In genomic region chr7:101169110-101169837, GRCh38 we compare ENCODE assay signal across 1 cellular context.
TF ChIP-seq lines count a peak whose summit lies in the region.

No MANE protein-coding gene starts in this region.

TF ChIP-seq in HEK293, 187 proteins besides CTCF, POLR2A, EP300 and RAD21 (continues in another document):
- TF ChIP-seq ZNF398 (tag by site-specific recombination; IDR thresholded peaks at IDR 0.05) (peak; percentile 84), ZNF596 (tag by site-specific recombination; IDR thresholded peaks at IDR 0.05) (no peak), ZFP69B (tag by site-specific recombination; IDR thresholded peaks at IDR 0.05) (peak; percentile 60), ZNF2 (tag by site-specific recombination; IDR thresholded peaks at IDR 0.05) (no peak; the same call in 1 of the 2 replicates), ZNF341 (tag by site-specific recombination; IDR thresholded peaks at IDR 0.05; ENCODE audit: low read depth) (no peak), ZNF837 (tag by site-specific recombination; IDR thresholded peaks at IDR 0.05) (no peak), BCL11A (tag by site-specific recombination; IDR thresholded peaks at IDR 0.05; ENCODE audit: low read depth) (0 out of 2 replicates have a peak, but pooled peaks have one; percentile 53), FEZF1 (tag by site-specific recombination; IDR thresholded peaks at IDR 0.05) (no peak), ZNF501 (tag by site-specific recombination; IDR thresholded peaks at IDR 0.05) (no peak; the same call in none of the 2 replicates), KLF9 (tag by site-specific recombination; IDR thresholded peaks at IDR 0.05; ENCODE audit: low read depth) (peak; percentile 93), ZNF423 (tag by site-specific recombination; IDR thresholded peaks at IDR 0.05) (no peak), PATZ1 (tag by site-specific recombination; IDR thresholded peaks at IDR 0.05) (peak; percentile 86), GLIS1 (tag by site-specific recombination; IDR thresholded peaks at IDR 0.05) (peak; percentile 9; the same call in 1 of the 2 replicates), ZNF660 (tag by site-specific recombination; IDR thresholded peaks at IDR 0.05) (no peak), ZNF239 (tag by site-specific recombination; IDR thresholded peaks at IDR 0.05) (0 out of 2 replicates have a peak, but pooled peaks have one; percentile 24), GLI2 (tag by site-specific recombination; IDR thresholded peaks at IDR 0.05; ENCODE audit: borderline replicate concordance, low read depth) (no peak), ZSCAN23 (tag by site-specific recombination; IDR thresholded peaks at IDR 0.05) (peak; percentile 84), ZNF112 (tag by site-specific recombination; IDR thresholded peaks at IDR 0.05) (no peak), GFI1B (tag by site-specific recombination; IDR thresholded peaks at IDR 0.05) (peak; percentile 12; the same call in 1 of the 2 replicates), ZNF391 (tag by site-specific recombination; IDR thresholded peaks at IDR 0.05; ENCODE audit: borderline replicate concordance, low read depth) (peak; percentile 64; the same call in 1 of the 2 replicates), PRDM2 (tag by site-specific recombination; IDR thresholded peaks at IDR 0.05; ENCODE audit: borderline replicate concordance) (no peak), ZNF664 (tag by site-specific recombination; IDR thresholded peaks at IDR 0.05) (no peak), ZNF704 (tag by site-specific recombination; IDR thresholded peaks at IDR 0.05) (no peak), ZNF488 (tag by site-specific recombination; IDR thresholded peaks at IDR 0.05) (0 out of 2 replicates have a peak, but pooled peaks have one; percentile 54), WT1 (tag by site-specific recombination; IDR thresholded peaks at IDR 0.05) (no peak), ZBTB17 (tag by site-specific recombination; IDR thresholded peaks at IDR 0.05) (peak; percentile 62), EGR2 (tag by site-specific recombination; IDR thresholded peaks at IDR 0.05; ENCODE audit: low read depth) (peak; percentile 93), ZNF174 (tag by site-specific recombination; IDR thresholded peaks at IDR 0.05) (no peak), ZNF48 (tag by site-specific recombination; IDR thresholded peaks at IDR 0.05) (peak; percentile 87; the same call in 1 of the 2 replicates), ZNF843 (tag by site-specific recombination; IDR thresholded peaks at IDR 0.05) (peak; percentile 25; the same call in 1 of the 2 replicates), ZNF558 (tag by site-specific recombination; IDR thresholded peaks at IDR 0.05) (no peak), ZNF169 (tag by site-specific recombination; IDR thresholded peaks at IDR 0.05) (peak; percentile 67; the same call in 1 of the 2 replicates), GLI4 (tag by site-specific recombination; IDR thresholded peaks at IDR 0.05) (peak; percentile 59; the same call in 1 of the 2 replicates), ZNF600 (tag by site-specific recombination; IDR thresholded peaks at IDR 0.05) (no peak), ZNF529 (tag by site-specific recombination; IDR thresholded peaks at IDR 0.05; ENCODE audit: insufficient replicate concordance) (no peak), ZNF626 (tag by site-specific recombination; IDR thresholded peaks at IDR 0.05) (no peak), TCF7L2 (IDR thresholded peaks at IDR 0.05; ENCODE audit: borderline replicate concordance, low read depth, low read length) (no peak), ZNF223 (tag by site-specific recombination; IDR thresholded peaks at IDR 0.05) (no peak), ZSCAN4 (tag by site-specific recombination; IDR thresholded peaks at IDR 0.05) (peak; percentile 91), KLF8 (tag by site-specific recombination; IDR thresholded peaks at IDR 0.05) (peak; percentile 91), KLF1 (tag by site-specific recombination; IDR thresholded peaks at IDR 0.05) (peak; percentile 83), ZNF366 (tag by site-specific recombination; conservative IDR thresholded peaks at IDR 0.05) (peak; percentile 92), ZNF274 (IDR thresholded peaks at IDR 0.05; ENCODE audit: low read length) (no peak), ZNF274 (tag by site-specific recombination; IDR thresholded peaks at IDR 0.05; ENCODE audit: borderline replicate concordance) (no peak), ZNF473 (tag by site-specific recombination; IDR thresholded peaks at IDR 0.05) (no peak), ZNF350 (tag by site-specific recombination; IDR thresholded peaks at IDR 0.05) (no peak), ZFHX2 (tag by site-specific recombination; conservative IDR thresholded peaks at IDR 0.05) (peak; percentile 91), ZNF404 (tag by site-specific recombination; IDR thresholded peaks at IDR 0.05) (no peak), ZNF639 (tag by site-specific recombination; IDR thresholded peaks at IDR 0.05) (peak; percentile 89), ZNF114 (tag by site-specific recombination; IDR thresholded peaks at IDR 0.05) (no peak), TSHZ1 (tag by site-specific recombination; IDR thresholded peaks at IDR 0.05; ENCODE audit: borderline replicate concordance) (peak; percentile 27; the same call in 1 of the 2 replicates)
